ENCODE assay signal across 8 cellular contexts in genomic region chr9:114501786-114502682, GRCh38. TPM values are rescaled to one million over a fixed set of nuclear protein-coding genes. Genes with fewer than 3 reads are reported as not detected.
DNase-seq lines count a peak whose midpoint lies in the region; ATAC-seq lines count a peak whose summit lies in the region.

No MANE protein-coding gene starts in this region.

- no peak for ATAC-seq in activated CD8-positive, alpha-beta memory T cell treated with anti-CD3 and anti-CD28 coated beads, Interleukin-2, amount 10 ng/mL, durations not matched to agents 7 days and 5 days
- no peak for ATAC-seq in GM21825 (IDR thresholded peaks at IDR 0.05; ENCODE audit: unreplicated experiment)
- ATAC-seq in HG02885 (IDR thresholded peaks at IDR 0.05; ENCODE audit: poor library complexity, unreplicated experiment) = no peak

- H3K9ac ChIP-seq in SK-N-MC (ENCODE audit: insufficient read length) (peak overlapping the region; percentile 89), stomach smooth muscle (ENCODE audit: low read length in 2 of 2) (peak overlapping the region; percentile 72 to 81)

- peak overlapping the region; percentile 11 for H3K27ac Mint-ChIP-seq in activated CD8-positive, alpha-beta memory T cell treated with anti-CD3 and anti-CD28 coated beads, Interleukin-2, amount 10 ng/mL, durations not matched to agents 7 days and 5 days
- H3K27ac Mint-ChIP-seq in activated CD4-positive, alpha-beta memory T cell treated with anti-CD3 and anti-CD28 coated beads, Interleukin-2, amount 10 ng/mL, durations not matched to agents 7 days and 5 days = no peak overlapping the region

- H3K36me3 Mint-ChIP-seq in activated CD8-positive, alpha-beta memory T cell treated with anti-CD3 and anti-CD28 coated beads, Interleukin-2, amount 10 ng/mL, durations not matched to agents 7 days and 5 days = no peaks in the 10 kb centered on the region
- H3K36me3 Mint-ChIP-seq in activated CD4-positive, alpha-beta memory T cell treated with anti-CD3 and anti-CD28 coated beads, Interleukin-2, amount 10 ng/mL, durations not matched to agents 7 days and 5 days (ENCODE audit: low read depth) = no peaks in the 10 kb centered on the region

- no peak for DNase-seq in activated CD8-positive, alpha-beta memory T cell treated with anti-CD3 and anti-CD28 coated beads, Interleukin-2, amount 10 ng/mL, durations not matched to agents 7 days and 5 days
- DNase-seq in activated CD8-positive, alpha-beta memory T cell treated with anti-CD3 and anti-CD28 coated beads, Interleukin-2, amount 50 U/mL, for 4 hours = no peak
- no peak for DNase-seq in SK-N-MC (ENCODE audit: low read depth, low spot score)
- peak in 37 of 51 donors; percentile 12 to 89 (median 39) for DNase-seq in hypothalamus (lab: John Stamatoyannopoulos, UW)
- DNase-seq in activated CD4-positive, alpha-beta memory T cell treated with anti-CD3 and anti-CD28 coated beads, Interleukin-2, amount 10 ng/mL, durations not matched to agents 7 days and 5 days = no peak

- H3K27ac ChIP-seq in SK-N-MC (peak overlapping the region; percentile 96), stomach smooth muscle (ENCODE audit: low read length) (peak overlapping the region; percentile 92)

- H3K36me3 ChIP-seq in SK-N-MC (ENCODE audit: insufficient read depth, low read length) (no peaks in the 10 kb centered on the region), stomach smooth muscle (ENCODE audit: control insufficient read depth in 2 of 2, insufficient read depth in 2 of 2, low read length in 2 of 2) (no peaks in the 10 kb centered on the region)

- H3K4me1 Mint-ChIP-seq in activated CD8-positive, alpha-beta memory T cell treated with anti-CD3 and anti-CD28 coated beads, Interleukin-2, amount 10 ng/mL, durations not matched to agents 7 days and 5 days = peaks cover 41% of the 10 kb centered on the region
- peaks cover 31% of the 10 kb centered on the region for H3K4me1 Mint-ChIP-seq in activated CD4-positive, alpha-beta memory T cell treated with anti-CD3 and anti-CD28 coated beads, Interleukin-2, amount 10 ng/mL, durations not matched to agents 7 days and 5 days

- CTCF ChIA-PET in activated CD8-positive, alpha-beta memory T cell treated with anti-CD3 and anti-CD28 coated beads, Interleukin-2, amount 10 ng/mL, durations not matched to agents 7 days and 5 days (lab: Charles Lee) = interaction anchor here (1.2 to 10.6 kb wide), 4 partner anchors 15 to 151 kb away, joined by 5 to 105 read pairs (median 61); no protein-coding TSS in a partner anchor
- CTCF ChIA-PET in activated CD4-positive, alpha-beta memory T cell treated with anti-CD3 and anti-CD28 coated beads, Interleukin-2, amount 10 ng/mL, durations not matched to agents 7 days and 5 days (lab: Charles Lee) = interaction anchor here (0.7 to 7.2 kb wide), 7 partner anchors 9 to 152 kb away, joined by 3 to 86 read pairs (median 4); no protein-coding TSS in a partner anchor

- H3K27me3 ChIP-seq in stomach smooth muscle (ENCODE audit: control insufficient read depth in 1 of 2, insufficient read depth in 2 of 2, low read length in 2 of 2) = no peaks in the 10 kb centered on the region

- peak overlapping the region; percentile 74 for H3K4me3 Mint-ChIP-seq in activated CD8-positive, alpha-beta memory T cell treated with anti-CD3 and anti-CD28 coated beads, Interleukin-2, amount 10 ng/mL, durations not matched to agents 7 days and 5 days
- no peak overlapping the region for H3K4me3 Mint-ChIP-seq in activated CD4-positive, alpha-beta memory T cell treated with anti-CD3 and anti-CD28 coated beads, Interleukin-2, amount 10 ng/mL, durations not matched to agents 7 days and 5 days

- H3K9me3 ChIP-seq in SK-N-MC (ENCODE audit: low read depth, low read length) = no peaks in the 10 kb centered on the region
- H3K9me3 ChIP-seq in stomach smooth muscle (ENCODE audit: control insufficient read depth in 2 of 2, low read length in 2 of 2) = no peaks in the 10 kb centered on the region

- H3K4me3 ChIP-seq in SK-N-MC = peak overlapping the region; percentile 93
- H3K4me3 ChIP-seq in stomach smooth muscle (ENCODE audit: low read length in 2 of 2) = peak overlapping the region; percentile 67 to 83

- H3K9me3 Mint-ChIP-seq in activated CD8-positive, alpha-beta memory T cell treated with anti-CD3 and anti-CD28 coated beads, Interleukin-2, amount 10 ng/mL, durations not matched to agents 7 days and 5 days (ENCODE audit: low read depth) = no peaks in the 10 kb centered on the region
- no peaks in the 10 kb centered on the region for H3K9me3 Mint-ChIP-seq in activated CD4-positive, alpha-beta memory T cell treated with anti-CD3 and anti-CD28 coated beads, Interleukin-2, amount 10 ng/mL, durations not matched to agents 7 days and 5 days

- peaks cover 39% of the 10 kb centered on the region for H3K4me1 ChIP-seq in stomach smooth muscle (ENCODE audit: control insufficient read depth, insufficient read depth, low read length)

- peaks cover 28% of the 10 kb centered on the region for H3K27me3 Mint-ChIP-seq in activated CD8-positive, alpha-beta memory T cell treated with anti-CD3 and anti-CD28 coated beads, Interleukin-2, amount 10 ng/mL, durations not matched to agents 7 days and 5 days
- peaks cover 37% of the 10 kb centered on the region for H3K27me3 Mint-ChIP-seq in activated CD4-positive, alpha-beta memory T cell treated with anti-CD3 and anti-CD28 coated beads, Interleukin-2, amount 10 ng/mL, durations not matched to agents 7 days and 5 days

- POLR2A ChIA-PET in activated CD4-positive, alpha-beta memory T cell treated with anti-CD3 and anti-CD28 coated beads, Interleukin-2, amount 10 ng/mL, durations not matched to agents 7 days and 5 days (lab: Charles Lee) = interaction anchor here (0.8 to 1.1 kb wide), 2 partner anchors 50 to 151 kb away, joined by 3 read pairs; no protein-coding TSS in a partner anchor

RNA-seq across cellular contexts. Expression of gene WHRN, which starts 3.2 kb away (rescaled TPM):
- 10 to 100 TPM in 1 of 2 experiments, 1 to 10 TPM in 1; 6.5 to 12.4 TPM for total RNA-seq in activated CD8-positive, alpha-beta memory T cell treated with anti-CD3 and anti-CD28 coated beads, Interleukin-2, amount 10 ng/mL, durations not matched to agents 7 days and 5 days
- 1 to 10 TPM; 4.5 to 4.8 TPM for total RNA-seq in activated CD4-positive, alpha-beta memory T cell treated with anti-CD3 and anti-CD28 coated beads, Interleukin-2, amount 10 ng/mL, durations not matched to agents 7 days and 5 days

Comparison
In these comparisons a context has a peak if more than half of its experiments do, and no peak if none do; other contexts are left out.
1. DNase-seq: peak in hypothalamus (37 of 51); none in activated CD8-positive, alpha-beta memory T cell treated with anti-CD3 and anti-CD28 coated beads, Interleukin-2, amount 10 ng/mL, durations not matched to agents 7 days and 5 days (single experiment), activated CD8-positive, alpha-beta memory T cell treated with anti-CD3 and anti-CD28 coated beads, Interleukin-2, amount 50 U/mL, for 4 hours (single experiment), SK-N-MC (single experiment) and activated CD4-positive, alpha-beta memory T cell treated with anti-CD3 and anti-CD28 coated beads, Interleukin-2, amount 10 ng/mL, durations not matched to agents 7 days and 5 days (single experiment).